ENCODE assay signal across 11 cellular contexts in the genomic region with DNA sequence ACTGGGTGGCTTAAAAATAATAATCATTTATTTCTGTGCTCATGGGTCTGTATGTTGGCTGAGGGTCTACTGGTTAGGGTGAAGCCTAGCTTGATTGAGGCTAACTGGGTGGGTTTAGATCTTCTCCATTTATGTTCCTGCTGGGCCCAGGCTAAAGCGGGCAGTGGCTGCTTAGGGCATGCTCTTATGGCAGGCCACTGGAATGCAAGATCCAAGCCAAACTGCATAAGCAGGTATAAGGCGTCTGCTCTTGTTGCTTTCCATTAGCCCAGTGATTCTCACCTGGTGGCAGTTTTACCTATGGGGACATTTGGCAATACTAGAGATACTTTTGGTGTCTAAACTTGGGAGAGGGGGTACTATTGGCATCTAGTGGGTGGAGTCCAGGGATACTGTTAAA. TPM values are rescaled to one million over a fixed set of nuclear protein-coding genes. Genes with fewer than 3 reads are reported as not detected.
A peak's percentile ranks its signal among the peaks of the same experiment; 100 is the strongest.
DNase-seq lines count a peak whose midpoint lies in the region; ATAC-seq and TF ChIP-seq lines count a peak whose summit lies in the region.
"Had no signal": no experiment of that assay in that cellular context is flagged by ENCODE, and none has a peak within 500 bp of the region (broad histone marks: within the 10 kb centered on the region; RNA-seq: fewer than 3 reads in every experiment).

No MANE protein-coding gene starts in this region.

- peaks cover 47% of the 10 kb centered on the region for H3K36me3 Mint-ChIP-seq in activated T-helper 2 cell treated with anti-CD3 and anti-CD28 coated beads, Interferon-gamma antibody, Interleukin-2, Interleukin-4, amounts not matched to agents 10 μg/mL and 5 μg/mL and 100 μg/mL, durations not matched to agents 14 hours and 24 hours and 36 hours (ENCODE audit: low read depth)

- H3K27ac Mint-ChIP-seq in activated T-helper 2 cell treated with anti-CD3 and anti-CD28 coated beads, Interferon-gamma antibody, Interleukin-2, Interleukin-4, amounts not matched to agents 10 μg/mL and 5 μg/mL and 100 μg/mL, durations not matched to agents 14 hours and 24 hours and 36 hours: peak overlapping the region; percentile 65

- H3K27me3 ChIP-seq in right atrium auricular region: no peaks in the 10 kb centered on the region
- no peaks in the 10 kb centered on the region for H3K27me3 ChIP-seq in left lung
- H3K27me3 ChIP-seq in thymus (ENCODE audit: control insufficient read depth, insufficient read depth): no peaks in the 10 kb centered on the region

- ATAC-seq in Right ventricle myocardium superior (ENCODE audit: poor library complexity) (peak; percentile 21), left lung (peak; percentile 65), HG03565 (IDR thresholded peaks at IDR 0.05; ENCODE audit: unreplicated experiment) (no peak)

- peaks cover 20% of the 10 kb centered on the region for H3K36me3 ChIP-seq in right atrium auricular region
- no peaks in the 10 kb centered on the region for H3K36me3 ChIP-seq in left lung
- H3K36me3 ChIP-seq in thymus (ENCODE audit: control insufficient read depth, insufficient read depth): peaks cover 3% of the 10 kb centered on the region

- H3K9me3 Mint-ChIP-seq in activated T-helper 2 cell treated with anti-CD3 and anti-CD28 coated beads, Interferon-gamma antibody, Interleukin-2, Interleukin-4, amounts not matched to agents 10 μg/mL and 5 μg/mL and 100 μg/mL, durations not matched to agents 14 hours and 24 hours and 36 hours: no peaks in the 10 kb centered on the region

- TF ChIP-seq CTCF in right atrium auricular region (IDR thresholded peaks at IDR 0.05) (no peak), left lung (IDR thresholded peaks at IDR 0.05) (no peak)

- H3K4me3 Mint-ChIP-seq in activated T-helper 2 cell treated with anti-CD3 and anti-CD28 coated beads, Interferon-gamma antibody, Interleukin-2, Interleukin-4, amounts not matched to agents 10 μg/mL and 5 μg/mL and 100 μg/mL, durations not matched to agents 14 hours and 24 hours and 36 hours (ENCODE audit: low read depth): peak overlapping the region; percentile 93

- H3K4me1 ChIP-seq in right atrium auricular region (peaks cover 0 to 91% of the 10 kb centered on the region in 2 donors), left lung (peaks cover 20 to 54% of the 10 kb centered on the region in 2 donors), thymus (ENCODE audit: control insufficient read depth, insufficient read depth, low read length) (peaks cover 11% of the 10 kb centered on the region)

- H3K27me3 Mint-ChIP-seq in activated T-helper 2 cell treated with anti-CD3 and anti-CD28 coated beads, Interferon-gamma antibody, Interleukin-2, Interleukin-4, amounts not matched to agents 10 μg/mL and 5 μg/mL and 100 μg/mL, durations not matched to agents 14 hours and 24 hours and 36 hours (ENCODE audit: low read depth): no peaks in the 10 kb centered on the region

- no peaks in the 10 kb centered on the region for H3K9me3 ChIP-seq in right atrium auricular region
- H3K9me3 ChIP-seq in left lung: no peaks in the 10 kb centered on the region
- no peaks in the 10 kb centered on the region for H3K9me3 ChIP-seq in thymus (ENCODE audit: control insufficient read depth)

- peaks cover 73% of the 10 kb centered on the region for H3K4me1 Mint-ChIP-seq in activated T-helper 2 cell treated with anti-CD3 and anti-CD28 coated beads, Interferon-gamma antibody, Interleukin-2, Interleukin-4, amounts not matched to agents 10 μg/mL and 5 μg/mL and 100 μg/mL, durations not matched to agents 14 hours and 24 hours and 36 hours (ENCODE audit: low read depth)

- H3K4me3 ChIP-seq in right atrium auricular region (no peak overlapping the region), left lung (no peak overlapping the region), thymus (ENCODE audit: low read length) (no peak overlapping the region)
- H3K4me3 ChIP-seq: PC-9 had no signal

- WGBS in thymus: 97% methylated on average over 2 of the region's 2 CpGs

- intact Hi-C loops in Right ventricle myocardium superior (cut with DNase I): no loop called here
- intact Hi-C loops in activated T-helper 2 cell treated with anti-CD3 and anti-CD28 coated beads, Interferon-gamma antibody, Interleukin-2, Interleukin-4, amounts not matched to agents 10 μg/mL and 5 μg/mL and 100 μg/mL, durations not matched to agents 14 hours and 24 hours and 36 hours (cut with micrococcal nuclease): loop anchor here (2.0 to 5.0 kb wide), 2 partner anchors 16 to 33 kb away; no protein-coding TSS in a partner anchor
- intact Hi-C loops in left lung (cut with DNase I): no loop called here

- H3K27ac ChIP-seq in right atrium auricular region (peak overlapping the region in 1 of 2 donors; percentile 14), left lung (no peak overlapping the region), thymus (ENCODE audit: low read depth) (peak overlapping the region; percentile 31)
- H3K27ac ChIP-seq: C4-2B, PC-9 had no signal

- DNase-seq in Right ventricle myocardium superior (no peak), right atrium auricular region (ENCODE audit: low spot score) (no peak), left lung (no peak), SKM-1 treated with dmso at 0.1 percent for 144 hours (lab: John Stamatoyannopoulos, UW; ENCODE audit: unreplicated experiment) (no peak), GOT3 (lab: John Stamatoyannopoulos, UW) (no peak)
- no peak for DNase-seq in activated T-helper 2 cell treated with anti-CD3 and anti-CD28 coated beads, Interferon-gamma antibody, Interleukin-2, Interleukin-4, amounts not matched to agents 10 μg/mL and 5 μg/mL and 100 μg/mL, durations not matched to agents 14 hours and 24 hours and 36 hours (ENCODE audit: low spot score)
- DNase-seq: NCI-H2227 treated with DMSO at 0.1 percent for 48 hours, PC-9 had no signal

RNA-seq across cellular contexts. Expression of a gene that starts 44.5 kb away (rescaled TPM):
- total RNA-seq in Right ventricle myocardium superior (477 TPM), right atrium auricular region (100 to 1,000 TPM; 366 to 434 TPM), left lung (100 to 1,000 TPM; 162 to 195 TPM)
- total RNA-seq in activated T-helper 2 cell treated with anti-CD3 and anti-CD28 coated beads, Interferon-gamma antibody, Interleukin-2, Interleukin-4, amounts not matched to agents 10 μg/mL and 5 μg/mL and 100 μg/mL, durations not matched to agents 14 hours and 24 hours and 36 hours: 64.0 and 65.1 TPM in 2 replicates
- polyA plus RNA-seq in thymus: 23.5 TPM
